11 cellular contexts compared by ENCODE assay signal in the genomic region with DNA sequence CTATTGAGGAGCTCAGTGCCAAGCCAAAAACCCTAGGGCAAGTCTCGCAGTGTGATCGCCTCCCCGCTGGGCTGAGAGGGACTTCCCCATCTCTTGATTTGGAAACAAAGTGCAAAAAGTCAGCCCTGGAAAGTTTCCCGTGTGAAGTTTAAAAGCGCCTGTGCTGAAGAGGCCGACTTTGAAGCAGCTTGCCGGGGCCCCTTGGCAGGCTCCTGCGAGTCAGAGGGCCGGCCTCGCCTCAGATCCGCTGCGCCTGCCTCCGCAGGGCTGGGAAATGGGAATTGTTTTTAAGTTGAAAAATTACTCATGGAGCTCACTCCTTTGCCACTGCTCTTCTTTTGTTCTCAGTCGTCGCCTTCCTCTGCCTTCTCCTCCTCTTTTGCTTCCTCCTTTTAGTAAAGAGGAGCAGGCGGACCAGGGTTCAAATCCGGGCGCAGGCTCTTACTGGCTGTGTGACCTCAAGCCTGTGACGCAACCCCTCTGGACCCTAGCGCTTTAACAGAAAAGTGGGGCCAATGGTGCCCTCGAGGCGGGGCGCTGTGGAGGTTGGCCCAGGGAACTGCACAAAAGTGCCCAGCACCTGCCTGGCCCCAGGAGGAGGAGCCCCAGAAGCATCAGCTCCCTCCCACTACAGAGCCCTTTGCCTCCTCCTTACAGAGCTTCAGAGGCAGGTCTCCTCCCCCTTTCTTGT. TPM values are rescaled to one million over a fixed set of nuclear protein-coding genes. Genes with fewer than 3 reads are reported as not detected.
A peak's percentile ranks its signal among the peaks of the same experiment; 100 is the strongest.
DNase-seq lines count a peak whose midpoint lies in the region; ATAC-seq and TF ChIP-seq lines count a peak whose summit lies in the region.
"Had no signal": no experiment of that assay in that cellular context is flagged by ENCODE, and none has a peak within 500 bp of the region (broad histone marks: within the 10 kb centered on the region; RNA-seq: fewer than 3 reads in every experiment).

No MANE protein-coding gene starts in this region.

- intact Hi-C loops in activated CD8-positive, alpha-beta T cell treated with anti-CD3 and anti-CD28 coated beads for 36 hours (cut with micrococcal nuclease) = no loop called here
- intact Hi-C loops in left ventricle myocardium superior (cut with micrococcal nuclease) = no loop called here

- no peak overlapping the region for H3K27ac Mint-ChIP-seq in activated CD8-positive, alpha-beta T cell treated with anti-CD3 and anti-CD28 coated beads for 36 hours
- H3K27ac Mint-ChIP-seq in activated CD8-positive, alpha-beta T cell treated with anti-CD3 and anti-CD28 coated beads, Interleukin-2, amount 10 ng/mL, durations not matched to agents 7 days and 5 days = no peak overlapping the region
- H3K27ac Mint-ChIP-seq in mesothelial cell of epicardium = no peak overlapping the region
- H3K27ac Mint-ChIP-seq: immature natural killer cell had no signal

- DNase-seq in activated CD8-positive, alpha-beta T cell treated with anti-CD3 and anti-CD28 coated beads for 36 hours = peak; percentile 83
- DNase-seq in activated CD8-positive, alpha-beta T cell treated with anti-CD3 and anti-CD28 coated beads, Interleukin-2, amount 10 ng/mL, durations not matched to agents 7 days and 5 days = no peak
- DNase-seq in NCI-H226 = peak; percentile 36
- peak; percentile 34 for DNase-seq in left ventricle myocardium superior
- peak; percentile 74 for DNase-seq in stimulated activated naive CD8-positive, alpha-beta T cell treated with anti-CD3 and anti-CD28 coated beads, Interleukin-15, Interleukin-2, amounts not matched to agents 100 U/mL and 50 U/mL, for 24 hours
- DNase-seq in mesothelial cell of epicardium (ENCODE audit: low spot score in 2 of 2, unreplicated experiment in 2 of 2) = no peak
- no peak for DNase-seq in NCI-H82 treated with DMSO at 0.1 percent for 48 hours (lab: John Stamatoyannopoulos, UW; ENCODE audit: unreplicated experiment)
- DNase-seq: activated effector memory CD4-positive, alpha-beta T cell treated with anti-CD3 and anti-CD28 coated beads, Interleukin-2, amount 50 U/mL, for 16 hours; immature natural killer cell; NCI-H524 had no signal

- POLR2A ChIA-PET in activated CD8-positive, alpha-beta T cell treated with anti-CD3 and anti-CD28 coated beads for 36 hours (lab: Charles Lee) = interaction anchor here (0.9 kb wide), 1 partner anchor 16 kb away, joined by 3 read pairs; no protein-coding TSS in a partner anchor
- POLR2A ChIA-PET in activated CD8-positive, alpha-beta T cell treated with anti-CD3 and anti-CD28 coated beads, Interleukin-2, amount 10 ng/mL, durations not matched to agents 7 days and 5 days (lab: Charles Lee) = interaction anchor here (0.6 kb wide), 1 partner anchor 472 kb away, joined by 3 read pairs; no protein-coding TSS in a partner anchor

- H3K4me3 Mint-ChIP-seq in activated CD8-positive, alpha-beta T cell treated with anti-CD3 and anti-CD28 coated beads for 36 hours = no peak overlapping the region
- H3K4me3 Mint-ChIP-seq in activated CD8-positive, alpha-beta T cell treated with anti-CD3 and anti-CD28 coated beads, Interleukin-2, amount 10 ng/mL, durations not matched to agents 7 days and 5 days = no peak overlapping the region
- no peak overlapping the region for H3K4me3 Mint-ChIP-seq in mesothelial cell of epicardium

- H3K9me3 Mint-ChIP-seq in activated CD8-positive, alpha-beta T cell treated with anti-CD3 and anti-CD28 coated beads for 36 hours = no peaks in the 10 kb centered on the region
- H3K9me3 Mint-ChIP-seq in activated CD8-positive, alpha-beta T cell treated with anti-CD3 and anti-CD28 coated beads, Interleukin-2, amount 10 ng/mL, durations not matched to agents 7 days and 5 days (ENCODE audit: insufficient read depth) = no peaks in the 10 kb centered on the region
- H3K9me3 Mint-ChIP-seq in mesothelial cell of epicardium = no peaks in the 10 kb centered on the region

- H3K27me3 Mint-ChIP-seq in activated CD8-positive, alpha-beta T cell treated with anti-CD3 and anti-CD28 coated beads for 36 hours = peaks cover 63% of the 10 kb centered on the region
- peaks cover 64% of the 10 kb centered on the region for H3K27me3 Mint-ChIP-seq in activated CD8-positive, alpha-beta T cell treated with anti-CD3 and anti-CD28 coated beads, Interleukin-2, amount 10 ng/mL, durations not matched to agents 7 days and 5 days (ENCODE audit: low read depth)
- peaks cover 77% of the 10 kb centered on the region for H3K27me3 Mint-ChIP-seq in mesothelial cell of epicardium (ENCODE audit: low read depth)

- no peak for TF ChIP-seq CTCF in activated CD8-positive, alpha-beta T cell treated with anti-CD3 and anti-CD28 coated beads for 36 hours (IDR thresholded peaks at IDR 0.05)
- no peak for TF ChIP-seq CTCF in mesothelial cell of epicardium (IDR thresholded peaks at IDR 0.05; ENCODE audit: unreplicated experiment)

- CTCF ChIA-PET in activated CD8-positive, alpha-beta T cell treated with anti-CD3 and anti-CD28 coated beads for 36 hours (lab: Charles Lee) = interaction anchor here (1.7 to 1.8 kb wide), 2 partner anchors 15 to 44 kb away, joined by 4 to 9 read pairs; partner anchors contain the start of gene LHX2
- CTCF ChIA-PET in activated CD8-positive, alpha-beta T cell treated with anti-CD3 and anti-CD28 coated beads, Interleukin-2, amount 10 ng/mL, durations not matched to agents 7 days and 5 days (lab: Charles Lee) = no interaction called here

- H3K36me3 Mint-ChIP-seq in activated CD8-positive, alpha-beta T cell treated with anti-CD3 and anti-CD28 coated beads for 36 hours (ENCODE audit: low read depth) = no peaks in the 10 kb centered on the region
- no peaks in the 10 kb centered on the region for H3K36me3 Mint-ChIP-seq in activated CD8-positive, alpha-beta T cell treated with anti-CD3 and anti-CD28 coated beads, Interleukin-2, amount 10 ng/mL, durations not matched to agents 7 days and 5 days (ENCODE audit: low read depth)
- no peaks in the 10 kb centered on the region for H3K36me3 Mint-ChIP-seq in mesothelial cell of epicardium
- H3K36me3 Mint-ChIP-seq: immature natural killer cell had no signal

- peak; percentile 71 for ATAC-seq in activated CD8-positive, alpha-beta T cell treated with anti-CD3 and anti-CD28 coated beads for 36 hours
- ATAC-seq in activated CD8-positive, alpha-beta T cell treated with anti-CD3 and anti-CD28 coated beads, Interleukin-2, amount 10 ng/mL, durations not matched to agents 7 days and 5 days = no peak
- no peak for ATAC-seq in left ventricle myocardium superior
- ATAC-seq in stimulated activated naive CD8-positive, alpha-beta T cell treated with anti-CD3 and anti-CD28 coated beads, Interleukin-15, Interleukin-2, amounts not matched to agents 100 U/mL and 50 U/mL, for 24 hours = peak; percentile 69
- ATAC-seq in HG03039 (IDR thresholded peaks at IDR 0.05; ENCODE audit: unreplicated experiment) = no peak

- H3K4me1 Mint-ChIP-seq in activated CD8-positive, alpha-beta T cell treated with anti-CD3 and anti-CD28 coated beads for 36 hours (ENCODE audit: low read depth) = peaks cover 37% of the 10 kb centered on the region
- peaks cover 32% of the 10 kb centered on the region for H3K4me1 Mint-ChIP-seq in activated CD8-positive, alpha-beta T cell treated with anti-CD3 and anti-CD28 coated beads, Interleukin-2, amount 10 ng/mL, durations not matched to agents 7 days and 5 days (ENCODE audit: low read depth)
- peaks cover 20% of the 10 kb centered on the region for H3K4me1 Mint-ChIP-seq in mesothelial cell of epicardium

RNA-seq across cellular contexts. Expression of gene LHX2, which starts 14.7 kb away (rescaled TPM):
- total RNA-seq in activated CD8-positive, alpha-beta T cell treated with anti-CD3 and anti-CD28 coated beads for 36 hours = not detected
- not detected for total RNA-seq in activated CD8-positive, alpha-beta T cell treated with anti-CD3 and anti-CD28 coated beads, Interleukin-2, amount 10 ng/mL, durations not matched to agents 7 days and 5 days
- total RNA-seq in left ventricle myocardium superior = not detected
- total RNA-seq in mesothelial cell of epicardium = not detected in 3 replicates

Comparison
In these comparisons a context has a peak if more than half of its experiments do, and no peak if none do; other contexts are left out.
1. ATAC-seq: peak in activated CD8-positive, alpha-beta T cell treated with anti-CD3 and anti-CD28 coated beads for 36 hours (single experiment) and stimulated activated naive CD8-positive, alpha-beta T cell treated with anti-CD3 and anti-CD28 coated beads, Interleukin-15, Interleukin-2, amounts not matched to agents 100 U/mL and 50 U/mL, for 24 hours (single experiment); none in activated CD8-positive, alpha-beta T cell treated with anti-CD3 and anti-CD28 coated beads, Interleukin-2, amount 10 ng/mL, durations not matched to agents 7 days and 5 days (single experiment), left ventricle myocardium superior (single experiment) and HG03039 (single experiment).
2. DNase-seq: peak in activated CD8-positive, alpha-beta T cell treated with anti-CD3 and anti-CD28 coated beads for 36 hours (single experiment), NCI-H226 (single experiment), left ventricle myocardium superior (single experiment) and stimulated activated naive CD8-positive, alpha-beta T cell treated with anti-CD3 and anti-CD28 coated beads, Interleukin-15, Interleukin-2, amounts not matched to agents 100 U/mL and 50 U/mL, for 24 hours (single experiment); none in activated CD8-positive, alpha-beta T cell treated with anti-CD3 and anti-CD28 coated beads, Interleukin-2, amount 10 ng/mL, durations not matched to agents 7 days and 5 days (single experiment), mesothelial cell of epicardium (0 of 2) and NCI-H82 treated with DMSO at 0.1 percent for 48 hours (single experiment).